Comparison of ENCODE assay signal across 19 cellular contexts in genomic region chr6:64990652-64991304, GRCh38.
"Had no signal": no experiment of that assay in that cellular context is flagged by ENCODE, and none has a peak within 500 bp of the region (broad histone marks: within the 10 kb centered on the region; RNA-seq: fewer than 3 reads in every experiment).

No MANE protein-coding gene starts in this region.

- H3K4me1 ChIP-seq: right atrium auricular region, sigmoid colon, testis, tibial nerve, upper lobe of right lung, vagina had no signal

- H3K27me3 ChIP-seq: neutrophil, right atrium auricular region, sigmoid colon, testis, tibial nerve, upper lobe of right lung, vagina had no signal

- H3K27me3 Mint-ChIP-seq: dendritic cell treated with granulocyte-macrophage colony-stimulating factor and Interleukin-4, amounts not matched to agents 40 ng/mL and 50 ng/mL, for 4 days; naive thymus-derived CD8-positive, alpha-beta T cell; stimulated activated naive B cell treated with anti-CD40 and anti-IgM and Interleukin-4, amounts not matched to agents 10 μg/mL and 1 μg/mL and 100 μg/mL, for 72 hours; stimulated activated naive CD8-positive, alpha-beta T cell treated with anti-CD3 and anti-CD28 coated beads, Interleukin-15, amount 100 ng/mL, for 72 hours had no signal

- H3K36me3 ChIP-seq: neutrophil, right atrium auricular region, sigmoid colon, tibial nerve, upper lobe of right lung, vagina had no signal

- H3K36me3 Mint-ChIP-seq: naive thymus-derived CD8-positive, alpha-beta T cell; stimulated activated naive B cell treated with anti-CD40 and anti-IgM and Interleukin-4, amounts not matched to agents 10 μg/mL and 1 μg/mL and 100 μg/mL, for 72 hours had no signal

- H3K27ac Mint-ChIP-seq: dendritic cell treated with granulocyte-macrophage colony-stimulating factor and Interleukin-4, amounts not matched to agents 40 ng/mL and 50 ng/mL, for 4 days; naive thymus-derived CD8-positive, alpha-beta T cell; stimulated activated naive B cell treated with anti-CD40 and anti-IgM and Interleukin-4, amounts not matched to agents 10 μg/mL and 1 μg/mL and 100 μg/mL, for 72 hours; stimulated activated naive CD8-positive, alpha-beta T cell treated with anti-CD3 and anti-CD28 coated beads, Interleukin-15, amount 100 ng/mL, for 72 hours had no signal

- H3K9me3 Mint-ChIP-seq: dendritic cell treated with granulocyte-macrophage colony-stimulating factor and Interleukin-4, amounts not matched to agents 40 ng/mL and 50 ng/mL, for 4 days; stimulated activated naive CD8-positive, alpha-beta T cell treated with anti-CD3 and anti-CD28 coated beads, Interleukin-15, amount 100 ng/mL, for 72 hours had no signal

- H3K9me3 ChIP-seq: neutrophil, right atrium auricular region, sigmoid colon, testis, tibial nerve, upper lobe of right lung, vagina had no signal

- H3K4me3 ChIP-seq: right atrium auricular region, sigmoid colon, skin epidermis, testis, tibial nerve, upper lobe of right lung, vagina had no signal

- DNase-seq: foreskin melanocyte; head of caudate nucleus; hippocampal formation; kidney glomerular epithelial cell; mammary epithelial cell; naive thymus-derived CD8-positive, alpha-beta T cell; sigmoid colon; stimulated activated CD4-positive, alpha-beta T cell treated with anti-CD3 and anti-CD28 coated beads, Interleukin-2, amount 100 ng/mL, for 24 hours; stimulated activated CD4-positive, alpha-beta T cell treated with anti-CD3 and anti-CD28 coated beads, Interleukin-4, amount 100 ng/mL, for 4 hours; stimulated activated naive B cell treated with anti-CD40 and anti-IgM and Interleukin-4, amounts not matched to agents 10 μg/mL and 1 μg/mL and 100 μg/mL, for 72 hours; stimulated activated naive CD8-positive, alpha-beta T cell treated with anti-CD3 and anti-CD28 coated beads, Interleukin-15, amount 100 ng/mL, for 72 hours; testis; upper lobe of right lung had no signal

- H3K4me3 Mint-ChIP-seq: dendritic cell treated with granulocyte-macrophage colony-stimulating factor and Interleukin-4, amounts not matched to agents 40 ng/mL and 50 ng/mL, for 4 days; naive thymus-derived CD8-positive, alpha-beta T cell; stimulated activated naive B cell treated with anti-CD40 and anti-IgM and Interleukin-4, amounts not matched to agents 10 μg/mL and 1 μg/mL and 100 μg/mL, for 72 hours; stimulated activated naive CD8-positive, alpha-beta T cell treated with anti-CD3 and anti-CD28 coated beads, Interleukin-15, amount 100 ng/mL, for 72 hours had no signal

- H3K27ac ChIP-seq: neutrophil, right atrium auricular region, sigmoid colon, skin epidermis, testis, tibial nerve, upper lobe of right lung, vagina had no signal

- H3K4me1 Mint-ChIP-seq: naive thymus-derived CD8-positive, alpha-beta T cell; stimulated activated naive B cell treated with anti-CD40 and anti-IgM and Interleukin-4, amounts not matched to agents 10 μg/mL and 1 μg/mL and 100 μg/mL, for 72 hours; stimulated activated naive CD8-positive, alpha-beta T cell treated with anti-CD3 and anti-CD28 coated beads, Interleukin-15, amount 100 ng/mL, for 72 hours had no signal

- ATAC-seq: naive thymus-derived CD8-positive, alpha-beta T cell; stimulated activated naive B cell treated with anti-CD40 and anti-IgM and Interleukin-4, amounts not matched to agents 10 μg/mL and 1 μg/mL and 100 μg/mL, for 72 hours; stimulated activated naive CD8-positive, alpha-beta T cell treated with anti-CD3 and anti-CD28 coated beads, Interleukin-15, amount 100 ng/mL, for 72 hours; upper lobe of right lung had no signal
